15 cellular contexts compared by ENCODE assay signal in genomic region chr5:157926171-157926671, GRCh38.
DNase-seq lines count a peak whose midpoint lies in the region; ATAC-seq and TF ChIP-seq lines count a peak whose summit lies in the region.
"Had no signal": no experiment of that assay in that cellular context is flagged by ENCODE, and none has a peak within 500 bp of the region (broad histone marks: within the 10 kb centered on the region; RNA-seq: fewer than 3 reads in every experiment).

No MANE protein-coding gene starts in this region.

- no peak overlapping the region for H3K4me3 ChIP-seq in HUES6 (ENCODE audit: low read depth, low read length)
- H3K4me3 ChIP-seq in colonic mucosa: no peak overlapping the region
- H3K4me3 ChIP-seq in right lobe of liver: no peak overlapping the region

- TF ChIP-seq POLR2A in right lobe of liver (IDR thresholded peaks at IDR 0.05): no peak

- H3K36me3 Mint-ChIP-seq in natural killer cell treated with Interleukin-12 subunit alpha and Interleukin-12 subunit beta and Interleukin-15 and Interleukin-18, amount 100 ng/mL, for 72 hours: no peaks in the 10 kb centered on the region
- H3K36me3 Mint-ChIP-seq: CD8-positive, alpha-beta T cell had no signal

- H3K27ac ChIP-seq in HUES6 (ENCODE audit: low read depth, low read length): no peak overlapping the region
- H3K27ac ChIP-seq in colonic mucosa: peak overlapping the region; percentile 72
- peak overlapping the region in 2 of 3 donors; percentile 38 to 67 for H3K27ac ChIP-seq in right lobe of liver

- TF ChIP-seq CTCF in colonic mucosa (IDR thresholded peaks at IDR 0.05) (no peak), right lobe of liver (IDR thresholded peaks at IDR 0.05) (no peak)

- H3K9me3 Mint-ChIP-seq in natural killer cell treated with Interleukin-12 subunit alpha and Interleukin-12 subunit beta and Interleukin-15 and Interleukin-18, amount 100 ng/mL, for 72 hours: no peaks in the 10 kb centered on the region
- H3K9me3 Mint-ChIP-seq: CD8-positive, alpha-beta T cell; H9 had no signal

- H3K36me3 ChIP-seq in HUES6 (ENCODE audit: control insufficient read depth, insufficient read depth, low read length) (no peaks in the 10 kb centered on the region), colonic mucosa (no peaks in the 10 kb centered on the region), right lobe of liver (no peaks in the 10 kb centered on the region)

- H3K4me1 ChIP-seq in HUES6 (ENCODE audit: control insufficient read depth, insufficient read depth, low read length): peaks cover 38% of the 10 kb centered on the region
- no peaks in the 10 kb centered on the region for H3K4me1 ChIP-seq in colonic mucosa
- H3K4me1 ChIP-seq in right lobe of liver: peaks cover 0 to 25% (median 3%) of the 10 kb centered on the region in 4 donors

- H3K9me3 ChIP-seq in HUES6 (ENCODE audit: control insufficient read depth, insufficient read depth, low read depth, low read length): no peaks in the 10 kb centered on the region
- no peaks in the 10 kb centered on the region for H3K9me3 ChIP-seq in colonic mucosa
- no peaks in the 10 kb centered on the region for H3K9me3 ChIP-seq in right lobe of liver

- H3K9ac ChIP-seq in HUES6 (ENCODE audit: low read length) (peak overlapping the region; percentile 32), colonic mucosa (ENCODE audit: low read depth in 2 of 2, low read length in 2 of 2) (peak overlapping the region in 1 of 2 donors; percentile 23)

- intact Hi-C loops in colonic mucosa (cut with DNase I): no loop called here
- intact Hi-C loops in right lobe of liver (cut with DNase I): no loop called here

- peak; percentile 42 for DNase-seq in colonic mucosa
- peak; percentile 77 to 89 (median 87) for DNase-seq in right lobe of liver
- DNase-seq in retina: peak; percentile 31
- no peak for DNase-seq in natural killer cell treated with Interleukin-12 subunit alpha and Interleukin-12 subunit beta and Interleukin-15 and Interleukin-18, amount 100 ng/mL, for 72 hours (ENCODE audit: low spot score)
- DNase-seq in RPMI8226: no peak
- DNase-seq: CD8-positive, alpha-beta T cell; NCI-H1436 treated with DMSO at 0.1 percent for 48 hours; NCI-H2081 treated with DMSO at 0.1 percent for 48 hours; NCI-H2227 treated with DMSO at 0.1 percent for 48 hours; NCI-H526; NK-92 treated with Interleukin-12 subunit alpha and Interleukin-12 subunit beta, amount 100 ng/mL, for 24 hours; PC-3 had no signal

- no peak overlapping the region for H3K4me3 Mint-ChIP-seq in natural killer cell treated with Interleukin-12 subunit alpha and Interleukin-12 subunit beta and Interleukin-15 and Interleukin-18, amount 100 ng/mL, for 72 hours
- H3K4me3 Mint-ChIP-seq: CD8-positive, alpha-beta T cell had no signal

- H3K27me3 ChIP-seq in HUES6 (ENCODE audit: control insufficient read depth, insufficient read depth, low read length): no peaks in the 10 kb centered on the region
- H3K27me3 ChIP-seq in colonic mucosa: no peaks in the 10 kb centered on the region
- H3K27me3 ChIP-seq in right lobe of liver: no peaks in the 10 kb centered on the region

- WGBS in right lobe of liver (ENCODE audit: insufficient coverage, low coverage, low lambda C conversion rate, missing lambda C conversion rate): 68% methylated on average over 5 of the region's 9 CpGs

- no peaks in the 10 kb centered on the region for H3K27me3 Mint-ChIP-seq in natural killer cell treated with Interleukin-12 subunit alpha and Interleukin-12 subunit beta and Interleukin-15 and Interleukin-18, amount 100 ng/mL, for 72 hours

- no peak overlapping the region for H3K27ac Mint-ChIP-seq in natural killer cell treated with Interleukin-12 subunit alpha and Interleukin-12 subunit beta and Interleukin-15 and Interleukin-18, amount 100 ng/mL, for 72 hours
- H3K27ac Mint-ChIP-seq: CD8-positive, alpha-beta T cell had no signal

- peak; percentile 85 to 94 (median 90) for ATAC-seq in right lobe of liver
- ATAC-seq in SK-N-SH treated with all-trans-retinoic acid at 6 μM for 48 hours: no peak
- ATAC-seq in natural killer cell treated with Interleukin-12 subunit alpha and Interleukin-12 subunit beta and Interleukin-15 and Interleukin-18, amount 100 ng/mL, for 72 hours: no peak
- ATAC-seq: CD8-positive, alpha-beta T cell; PC-3 had no signal

- no peaks in the 10 kb centered on the region for H3K4me1 Mint-ChIP-seq in natural killer cell treated with Interleukin-12 subunit alpha and Interleukin-12 subunit beta and Interleukin-15 and Interleukin-18, amount 100 ng/mL, for 72 hours (ENCODE audit: low read depth in 2 of 2)

TF ChIP-seq in SK-N-SH treated with all-trans-retinoic acid at 6 μM for 48 hours, 23 proteins besides CTCF, POLR2A, EP300 and RAD21:
- TF ChIP-seq ESRRG (CRISPR knock-in tag; IDR thresholded peaks at IDR 0.05) (no peak), CSRNP3 (CRISPR knock-in tag; IDR thresholded peaks at IDR 0.05) (no peak), OSR1 (CRISPR knock-in tag; IDR thresholded peaks at IDR 0.05) (no peak), CREB5 (CRISPR knock-in tag; IDR thresholded peaks at IDR 0.05; ENCODE audit: low read depth) (no peak), ZFP3 (CRISPR knock-in tag; IDR thresholded peaks at IDR 0.05) (no peak), SNAI2 (CRISPR knock-in tag; IDR thresholded peaks at IDR 0.05) (no peak), RARB (CRISPR knock-in tag; IDR thresholded peaks at IDR 0.05) (no peak), ZC3H10 (CRISPR knock-in tag; IDR thresholded peaks at IDR 0.05) (no peak), PPARA (CRISPR knock-in tag; IDR thresholded peaks at IDR 0.05; ENCODE audit: borderline replicate concordance) (no peak), CSDC2 (CRISPR knock-in tag; IDR thresholded peaks at IDR 0.05) (no peak), GLIS3 (CRISPR knock-in tag; IDR thresholded peaks at IDR 0.05) (no peak), ZFP30 (CRISPR knock-in tag; IDR thresholded peaks at IDR 0.05) (no peak), POU6F1 (CRISPR knock-in tag; IDR thresholded peaks at IDR 0.05; ENCODE audit: borderline replicate concordance, low read depth) (no peak), BACH2 (CRISPR knock-in tag; IDR thresholded peaks at IDR 0.05; ENCODE audit: borderline replicate concordance) (no peak), TOX (CRISPR knock-in tag; IDR thresholded peaks at IDR 0.05; ENCODE audit: borderline replicate concordance) (no peak), ISL1 (CRISPR knock-in tag; IDR thresholded peaks at IDR 0.05) (no peak)

Comparison
In these comparisons a context has a peak if more than half of its experiments do, and no peak if none do; other contexts are left out.
1. DNase-seq: peak in colonic mucosa (single experiment), right lobe of liver (3 of 3) and retina (single experiment); none in natural killer cell treated with Interleukin-12 subunit alpha and Interleukin-12 subunit beta and Interleukin-15 and Interleukin-18, amount 100 ng/mL, for 72 hours (single experiment) and RPMI8226 (single experiment).
2. ATAC-seq: peak in right lobe of liver (4 of 4); none in SK-N-SH treated with all-trans-retinoic acid at 6 μM for 48 hours (single experiment) and natural killer cell treated with Interleukin-12 subunit alpha and Interleukin-12 subunit beta and Interleukin-15 and Interleukin-18, amount 100 ng/mL, for 72 hours (0 of 2).